16 cellular contexts compared by ENCODE assay signal in genomic region chr1:63642901-63643300, GRCh38.
"Had no signal": no experiment of that assay in that cellular context is flagged by ENCODE, and none has a peak within 500 bp of the region (broad histone marks: within the 10 kb centered on the region; RNA-seq: fewer than 3 reads in every experiment).

No MANE protein-coding gene starts in this region.

- H3K27ac Mint-ChIP-seq: activated CD4-positive, alpha-beta memory T cell treated with anti-CD3 and anti-CD28 coated beads, Interleukin-2, amount 10 ng/mL, durations not matched to agents 7 days and 5 days; activated CD8-positive, alpha-beta memory T cell treated with anti-CD3 and anti-CD28 coated beads, Interleukin-2, amount 10 ng/mL, durations not matched to agents 7 days and 5 days; activated naive CD8-positive, alpha-beta T cell treated with anti-CD3 and anti-CD28 coated beads for 36 hours; natural killer cell; stimulated activated naive CD8-positive, alpha-beta T cell treated with anti-CD3 and anti-CD28 coated beads, Interleukin-15, amount 100 ng/mL, for 72 hours had no signal

- DNase-seq: activated CD4-positive, alpha-beta memory T cell treated with anti-CD3 and anti-CD28 coated beads, Interleukin-2, amount 10 ng/mL, durations not matched to agents 7 days and 5 days; activated CD4-positive, alpha-beta T cell treated with anti-CD3 and anti-CD28 coated beads for 48 hours; activated CD4-positive, CD25-positive, alpha-beta regulatory T cell; activated CD8-positive, alpha-beta memory T cell treated with anti-CD3 and anti-CD28 coated beads, Interleukin-2, amount 10 ng/mL, durations not matched to agents 7 days and 5 days; activated naive CD4-positive, alpha-beta T cell; activated naive CD8-positive, alpha-beta T cell treated with anti-CD3 and anti-CD28 coated beads for 36 hours; amygdala; central memory CD4-positive, alpha-beta T cell; lower lobe of right lung; natural killer cell; pancreas; stimulated activated CD4-positive, alpha-beta T cell treated with anti-CD3 and anti-CD28 coated beads, Interleukin-4, amount 100 ng/mL, for 1 hour; stimulated activated naive CD8-positive, alpha-beta T cell treated with anti-CD3 and anti-CD28 coated beads, Interleukin-15, amount 100 ng/mL, for 72 hours; T1000; transverse colon; uterus had no signal

- H3K4me1 Mint-ChIP-seq: activated naive CD8-positive, alpha-beta T cell treated with anti-CD3 and anti-CD28 coated beads for 36 hours; natural killer cell; stimulated activated naive CD8-positive, alpha-beta T cell treated with anti-CD3 and anti-CD28 coated beads, Interleukin-15, amount 100 ng/mL, for 72 hours had no signal

- H3K4me3 Mint-ChIP-seq: activated CD4-positive, alpha-beta memory T cell treated with anti-CD3 and anti-CD28 coated beads, Interleukin-2, amount 10 ng/mL, durations not matched to agents 7 days and 5 days; activated CD8-positive, alpha-beta memory T cell treated with anti-CD3 and anti-CD28 coated beads, Interleukin-2, amount 10 ng/mL, durations not matched to agents 7 days and 5 days; activated naive CD8-positive, alpha-beta T cell treated with anti-CD3 and anti-CD28 coated beads for 36 hours; natural killer cell; stimulated activated naive CD8-positive, alpha-beta T cell treated with anti-CD3 and anti-CD28 coated beads, Interleukin-15, amount 100 ng/mL, for 72 hours had no signal

- ATAC-seq: activated CD8-positive, alpha-beta memory T cell treated with anti-CD3 and anti-CD28 coated beads, Interleukin-2, amount 10 ng/mL, durations not matched to agents 7 days and 5 days; natural killer cell; stimulated activated naive CD8-positive, alpha-beta T cell treated with anti-CD3 and anti-CD28 coated beads, Interleukin-15, amount 100 ng/mL, for 72 hours had no signal

- H3K27me3 Mint-ChIP-seq: activated CD4-positive, alpha-beta memory T cell treated with anti-CD3 and anti-CD28 coated beads, Interleukin-2, amount 10 ng/mL, durations not matched to agents 7 days and 5 days; activated CD8-positive, alpha-beta memory T cell treated with anti-CD3 and anti-CD28 coated beads, Interleukin-2, amount 10 ng/mL, durations not matched to agents 7 days and 5 days; activated naive CD8-positive, alpha-beta T cell treated with anti-CD3 and anti-CD28 coated beads for 36 hours; stimulated activated naive CD8-positive, alpha-beta T cell treated with anti-CD3 and anti-CD28 coated beads, Interleukin-15, amount 100 ng/mL, for 72 hours had no signal

- H3K9me3 Mint-ChIP-seq: activated CD4-positive, alpha-beta memory T cell treated with anti-CD3 and anti-CD28 coated beads, Interleukin-2, amount 10 ng/mL, durations not matched to agents 7 days and 5 days; activated naive CD8-positive, alpha-beta T cell treated with anti-CD3 and anti-CD28 coated beads for 36 hours; natural killer cell; stimulated activated naive CD8-positive, alpha-beta T cell treated with anti-CD3 and anti-CD28 coated beads, Interleukin-15, amount 100 ng/mL, for 72 hours had no signal
